11 cellular contexts compared by ENCODE assay signal in the genomic region with DNA sequence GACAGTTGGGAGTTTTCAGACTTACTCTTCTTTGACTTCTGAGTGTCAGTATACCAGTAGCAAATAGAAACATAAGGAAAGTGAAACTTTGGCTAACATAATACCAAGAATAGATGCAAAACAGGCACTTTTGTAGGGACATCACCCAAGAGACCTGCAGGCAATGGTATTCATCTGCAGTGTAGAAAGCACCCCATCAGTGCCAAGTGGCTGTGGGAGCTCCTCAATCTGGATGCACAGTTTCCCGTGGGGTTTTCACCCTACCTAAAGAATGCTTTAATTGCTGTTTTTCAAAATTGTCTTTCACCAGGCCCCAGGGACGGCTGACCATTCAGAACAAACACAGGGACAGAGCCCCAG.
A peak's percentile ranks its signal among the peaks of the same experiment; 100 is the strongest.
DNase-seq lines count a peak whose midpoint lies in the region; ATAC-seq and TF ChIP-seq lines count a peak whose summit lies in the region.
"Had no signal": no experiment of that assay in that cellular context is flagged by ENCODE, and none has a peak within 500 bp of the region (broad histone marks: within the 10 kb centered on the region; RNA-seq: fewer than 3 reads in every experiment).

No MANE protein-coding gene starts in this region.

- TF ChIP-seq CTCF in GM10248 (IDR thresholded peaks at IDR 0.05; ENCODE audit: control extremely low read depth, extremely low read depth, low read depth, missing control alignments) (no peak), KMS-11 (conservative IDR thresholded peaks at IDR 0.05; ENCODE audit: low read depth, low read length) (no peak)

- peaks cover 35% of the 10 kb centered on the region for H3K4me1 Mint-ChIP-seq in memory B cell

- peak overlapping the region; percentile 85 for H3K27ac Mint-ChIP-seq in memory B cell

- no peak overlapping the region for H3K4me3 ChIP-seq in KMS-11 (IDR thresholded peaks at IDR 0.05; ENCODE audit: insufficient read depth, low read depth, low read length)
- H3K4me3 ChIP-seq: thyroid gland had no signal

- H3K4me1 ChIP-seq in KMS-11 (ENCODE audit: low read depth, poor library complexity, severe bottlenecking) = peaks cover 7% of the 10 kb centered on the region

- POLR2A ChIA-PET in GM10248 (lab: Yijun Ruan, JAX) = interaction anchor here (0.6 kb wide), 1 partner anchor 84 kb away, joined by 3 read pairs; no protein-coding TSS in a partner anchor

- no peak overlapping the region for H2AFZ ChIP-seq in KMS-11 (ENCODE audit: low read depth)

- H3K27ac ChIP-seq in KMS-11 = no peak overlapping the region
- H3K27ac ChIP-seq: thyroid gland had no signal

- peak; percentile 39 for ATAC-seq in GM21515 (IDR thresholded peaks at IDR 0.05; ENCODE audit: unreplicated experiment)
- peak; percentile 73 for ATAC-seq in memory B cell (ENCODE audit: low read depth)
- no peak for ATAC-seq in GM19395 (IDR thresholded peaks at IDR 0.05; ENCODE audit: unreplicated experiment)

- H3K4me2 ChIP-seq in KMS-11 = peak overlapping the region; percentile 28

- no peak overlapping the region for H3K9ac ChIP-seq in KMS-11

- CTCF ChIA-PET in GM10248 (lab: Yijun Ruan, JAX) = interaction anchor here (0.9 to 1.5 kb wide), 3 partner anchors 15 to 30 kb away, joined by 3 to 8 read pairs (median 3); no protein-coding TSS in a partner anchor

- no peaks in the 10 kb centered on the region for H3K79me2 ChIP-seq in KMS-11 (ENCODE audit: insufficient read depth, low read depth)

- peaks cover 2% of the 10 kb centered on the region for H3K9me3 Mint-ChIP-seq in memory B cell

- DNase-seq in GM10248 (ENCODE audit: extremely low spot score) (peak; percentile 47), memory B cell (ENCODE audit: low spot score in 2 of 2) (no peak), SHP77 treated with DMSO at 0.1 percent for 48 hours (lab: John Stamatoyannopoulos, UW) (no peak), dedifferentiated amniotic fluid mesenchymal stem cell (ENCODE audit: extremely low spot score) (no peak)
- no peak for DNase-seq in stimulated activated CD4-positive, alpha-beta T cell treated with anti-CD3 and anti-CD28 coated beads, Interleukin-4, amount 100 ng/mL, for 24 hours
- DNase-seq: mesendoderm, NCI-H82, thyroid gland had no signal

- H3K27me3 Mint-ChIP-seq in memory B cell = peaks cover 2% of the 10 kb centered on the region

- no peaks in the 10 kb centered on the region for H3K36me3 ChIP-seq in KMS-11 (ENCODE audit: insufficient read depth)
- H3K36me3 ChIP-seq: thyroid gland had no signal

- H3K4me3 Mint-ChIP-seq in memory B cell = peak overlapping the region; percentile 91

- H4K20me1 ChIP-seq in KMS-11 (ENCODE audit: insufficient read depth) = no peaks in the 10 kb centered on the region

- H3K27me3 ChIP-seq in KMS-11 (ENCODE audit: insufficient read depth, low read depth) = no peaks in the 10 kb centered on the region
- H3K27me3 ChIP-seq: thyroid gland had no signal

- peaks cover 21% of the 10 kb centered on the region for H3K36me3 Mint-ChIP-seq in memory B cell
